18 cellular contexts compared by ENCODE assay signal in genomic region chr11:2549491-2549875, GRCh38.
"Had no signal": no experiment of that assay in that cellular context is flagged by ENCODE, and none has a peak within 500 bp of the region (broad histone marks: within the 10 kb centered on the region; RNA-seq: fewer than 3 reads in every experiment).

No MANE protein-coding gene starts in this region.

- H3K27me3 ChIP-seq: body of pancreas, tibial nerve had no signal

- H3K4me3 ChIP-seq: body of pancreas, coronary artery, esophagus muscularis mucosa, lung, SK-N-MC, tibial nerve had no signal

- H3K36me3 ChIP-seq: esophagus muscularis mucosa, tibial nerve had no signal

- H3K9me3 ChIP-seq: body of pancreas, esophagus muscularis mucosa, tibial nerve had no signal

- DNase-seq: activated CD4-positive, alpha-beta T cell treated with anti-CD3 and anti-CD28 coated beads, Interleukin-2, amount 50 U/mL, for 1 hour; activated CD8-positive, alpha-beta memory T cell treated with anti-CD3 and anti-CD28 coated beads for 24 hours; amniotic stem cell; central memory CD4-positive, alpha-beta T cell; kidney glomerular epithelial cell; naive B cell; stimulated activated CD4-positive, alpha-beta T cell treated with anti-CD3 and anti-CD28 coated beads, Interleukin-12 subunit alpha, Interleukin-12 subunit beta, amount 100 ng/mL, for 4 hours; stimulated activated CD4-positive, alpha-beta T cell treated with anti-CD3 and anti-CD28 coated beads, Interleukin-2, amount 100 ng/mL, for 24 hours; stimulated activated naive B cell treated with anti-CD40 and anti-IgM and Interleukin-4, amounts not matched to agents 10 μg/mL and 1 μg/mL and 100 μg/mL, for 72 hours; T-cell; T-helper 9 cell had no signal

- H3K27ac ChIP-seq: body of pancreas, coronary artery, esophagus muscularis mucosa, SK-N-MC, tibial nerve had no signal

- ATAC-seq: activated CD4-positive, CD25-positive, alpha-beta regulatory T cell treated with anti-CD3 and anti-CD28 coated beads, Interleukin-2, amount 50 U/mL, for 24 hours; body of pancreas; stimulated activated naive B cell treated with anti-CD40 and anti-IgM and Interleukin-4, amounts not matched to agents 10 μg/mL and 1 μg/mL and 100 μg/mL, for 72 hours; T-cell had no signal
